ENCODE assay signal across 8 cellular contexts in genomic region chr15:98649996-98650870, GRCh38. TPM values are rescaled to one million over a fixed set of nuclear protein-coding genes. Genes with fewer than 3 reads are reported as not detected.
DNase-seq lines count a peak whose midpoint lies in the region; ATAC-seq and TF ChIP-seq lines count a peak whose summit lies in the region.

No MANE protein-coding gene starts in this region.

- H3K27ac ChIP-seq in IMR-90 (ENCODE audit: insufficient read depth, low read length), result peak overlapping the region; percentile 73
- peak overlapping the region; percentile 19 for H3K27ac ChIP-seq in endodermal cell (ENCODE audit: low read depth, low read length)
- peak overlapping the region; percentile 77 for H3K27ac ChIP-seq in stomach smooth muscle (ENCODE audit: low read length)

- no TSS peak for BruUV-seq in IMR-90 (replicated peaks; lab: Mats Ljungman, UMichigan)

- H3K4me2 ChIP-seq in IMR-90 (ENCODE audit: low read depth, low read length), result peak overlapping the region; percentile 64

- H3K9me3 ChIP-seq in IMR-90 (ENCODE audit: control insufficient read depth, insufficient read depth, low read length), result no peaks in the 10 kb centered on the region
- H3K9me3 ChIP-seq in endodermal cell (ENCODE audit: control insufficient read depth, low read length), result no peaks in the 10 kb centered on the region
- H3K9me3 ChIP-seq in stomach smooth muscle (ENCODE audit: control insufficient read depth in 2 of 2, low read length in 2 of 2), result no peaks in the 10 kb centered on the region

- H2AFZ ChIP-seq in IMR-90 (replicated peaks; ENCODE audit: low read length, poor library complexity), result peak overlapping the region; percentile 83

- H3K18ac ChIP-seq in IMR-90 (ENCODE audit: low read depth, low read length), result peak overlapping the region; percentile 11

- peak overlapping the region; percentile 79 for H3K27ac Mint-ChIP-seq in activated CD8-positive, alpha-beta memory T cell treated with anti-CD3 and anti-CD28 coated beads, Interleukin-2, amount 10 ng/mL, durations not matched to agents 7 days and 5 days
- peak overlapping the region; percentile 91 for H3K27ac Mint-ChIP-seq in endodermal cell

- peaks cover 4% of the 10 kb centered on the region; the same call in 1 of the 2 replicates for H3K9me1 ChIP-seq in IMR-90 (ENCODE audit: insufficient read depth, low read length)

- H3K14ac ChIP-seq in IMR-90 (replicated peaks; ENCODE audit: low read depth, low read length), result peak overlapping the region; percentile 11

- DNase-seq in ACHN, result peak; percentile 6
- DNase-seq in IMR-90, result peak; percentile 39
- DNase-seq in activated CD8-positive, alpha-beta memory T cell treated with anti-CD3 and anti-CD28 coated beads, Interleukin-2, amount 10 ng/mL, durations not matched to agents 7 days and 5 days, result peak; percentile 47
- peak; percentile 79 for DNase-seq in endodermal cell
- peak; percentile 29 for DNase-seq in mucosa of gallbladder (ENCODE audit: low spot score)

- CTCF ChIA-PET in IMR-90 (lab: Yijun Ruan, JAX), result no interaction called here
- CTCF ChIA-PET in activated CD8-positive, alpha-beta memory T cell treated with anti-CD3 and anti-CD28 coated beads, Interleukin-2, amount 10 ng/mL, durations not matched to agents 7 days and 5 days (lab: Charles Lee), result interaction anchor here (0.6 to 1.6 kb wide), 3 partner anchors 9 to 201 kb away, joined by 3 to 4 read pairs (median 3); no protein-coding TSS in a partner anchor

- H3K36me3 Mint-ChIP-seq in activated CD8-positive, alpha-beta memory T cell treated with anti-CD3 and anti-CD28 coated beads, Interleukin-2, amount 10 ng/mL, durations not matched to agents 7 days and 5 days, result peaks cover 2% of the 10 kb centered on the region
- no peaks in the 10 kb centered on the region for H3K36me3 Mint-ChIP-seq in endodermal cell (ENCODE audit: low read depth)

- peaks cover 28% of the 10 kb centered on the region for H3K4me1 Mint-ChIP-seq in activated CD8-positive, alpha-beta memory T cell treated with anti-CD3 and anti-CD28 coated beads, Interleukin-2, amount 10 ng/mL, durations not matched to agents 7 days and 5 days
- H3K4me1 Mint-ChIP-seq in endodermal cell, result peaks cover 29% of the 10 kb centered on the region

- peak overlapping the region; percentile 81; the same call in 1 of the 2 replicates for H3K56ac ChIP-seq in IMR-90 (ENCODE audit: extremely low read depth, insufficient read depth, low read length)

- H2BK5ac ChIP-seq in IMR-90 (ENCODE audit: low read depth, low read length, poor library complexity, severe bottlenecking), result peak overlapping the region; percentile 92

- peak overlapping the region; percentile 38 for H4K91ac ChIP-seq in IMR-90 (ENCODE audit: insufficient read depth, low read depth, low read length)

- H3K9ac ChIP-seq in IMR-90 (ENCODE audit: low read depth, low read length) (peak overlapping the region; percentile 85), endodermal cell (ENCODE audit: extremely low read depth, low read length, poor library complexity, severe bottlenecking) (peak overlapping the region; percentile 97), stomach smooth muscle (ENCODE audit: low read length in 2 of 2) (peak overlapping the region; percentile 76 to 89)

- H2AK5ac ChIP-seq in IMR-90 (ENCODE audit: low read depth, low read length), result peak overlapping the region; percentile 26

- H2BK20ac ChIP-seq in IMR-90 (ENCODE audit: low read depth, low read length), result no peak overlapping the region

- in situ Hi-C loops in ACHN (cut with HindIII; ENCODE audit: low pct_ligation_motif_present, low pct_unique_long_range_greater_than_20kb, low sequenced_read_pairs), result no loop called here
- in situ Hi-C loops in IMR-90 (cut with MboI; ENCODE audit: low sequenced_read_pairs), result loop anchor here (10.0 kb wide), 1 partner anchor 425 kb away; no protein-coding TSS in a partner anchor

- H2BK120ac ChIP-seq in IMR-90 (ENCODE audit: low read depth, low read length), result peak overlapping the region; percentile 73

- H3K27me3 ChIP-seq in IMR-90 (ENCODE audit: control insufficient read depth, insufficient read depth, low read length) (peaks cover 5% of the 10 kb centered on the region), endodermal cell (ENCODE audit: control insufficient read depth, insufficient read depth, low read length, poor library complexity, severe bottlenecking) (no peaks in the 10 kb centered on the region), stomach smooth muscle (ENCODE audit: control insufficient read depth in 1 of 2, insufficient read depth in 2 of 2, low read length in 2 of 2) (no peaks in the 10 kb centered on the region)

- dilution Hi-C loops in IMR-90 (cut with HindIII; ENCODE audit: low sequenced_read_pairs, unreplicated experiment), result no loop called here

- peaks cover 43% of the 10 kb centered on the region for H4K20me1 ChIP-seq in IMR-90 (ENCODE audit: insufficient read depth, low read length)

- POLR2A ChIA-PET in IMR-90 (lab: Charles Lee; ENCODE audit: unreplicated experiment), result no interaction called here

- H3K4ac ChIP-seq in IMR-90 (ENCODE audit: low read depth, low read length), result peak overlapping the region; percentile 19

- peak overlapping the region; percentile 90 for H3K23ac ChIP-seq in IMR-90 (ENCODE audit: low read depth, low read length)

- H3K9me3 Mint-ChIP-seq in activated CD8-positive, alpha-beta memory T cell treated with anti-CD3 and anti-CD28 coated beads, Interleukin-2, amount 10 ng/mL, durations not matched to agents 7 days and 5 days (ENCODE audit: low read depth), result no peaks in the 10 kb centered on the region
- H3K9me3 Mint-ChIP-seq in endodermal cell, result no peaks in the 10 kb centered on the region

- H4K8ac ChIP-seq in IMR-90 (ENCODE audit: low read depth in 2 of 2, low read length in 2 of 2), result peak overlapping the region; percentile 29 to 62; a peak in 3 of 4 replicates

- H3K36me3 ChIP-seq in IMR-90 (ENCODE audit: control insufficient read depth, insufficient read depth, low read length), result no peaks in the 10 kb centered on the region
- H3K36me3 ChIP-seq in endodermal cell (ENCODE audit: control insufficient read depth, insufficient read depth, low read length), result no peaks in the 10 kb centered on the region
- H3K36me3 ChIP-seq in stomach smooth muscle (ENCODE audit: control insufficient read depth in 2 of 2, insufficient read depth in 2 of 2, low read length in 2 of 2), result no peaks in the 10 kb centered on the region

- H3K4me3 Mint-ChIP-seq in activated CD8-positive, alpha-beta memory T cell treated with anti-CD3 and anti-CD28 coated beads, Interleukin-2, amount 10 ng/mL, durations not matched to agents 7 days and 5 days, result peak overlapping the region; percentile 72
- H3K4me3 Mint-ChIP-seq in endodermal cell, result peak overlapping the region; percentile 86

- no peak; the same call in 1 of the 2 replicates for TF ChIP-seq POLR2A in IMR-90 (IDR thresholded peaks at IDR 0.05; ENCODE audit: low read depth, low read length)

- H3K27me3 Mint-ChIP-seq in activated CD8-positive, alpha-beta memory T cell treated with anti-CD3 and anti-CD28 coated beads, Interleukin-2, amount 10 ng/mL, durations not matched to agents 7 days and 5 days, result peaks cover 57% of the 10 kb centered on the region
- peaks cover 1% of the 10 kb centered on the region for H3K27me3 Mint-ChIP-seq in endodermal cell (ENCODE audit: insufficient read depth)

- no peak for TF ChIP-seq CTCF in IMR-90 (conservative IDR thresholded peaks at IDR 0.05; ENCODE audit: low read depth, low read length)
- no peak for TF ChIP-seq CTCF in endodermal cell (conservative IDR thresholded peaks at IDR 0.05)

- H4K5ac ChIP-seq in IMR-90 (ENCODE audit: low read depth, low read length), result peak overlapping the region; percentile 28

- no peak for ATAC-seq in IMR-90 (ENCODE audit: low read depth)
- ATAC-seq in activated CD8-positive, alpha-beta memory T cell treated with anti-CD3 and anti-CD28 coated beads, Interleukin-2, amount 10 ng/mL, durations not matched to agents 7 days and 5 days, result no peak
- no peak for ATAC-seq in GM18502 (IDR thresholded peaks at IDR 0.05; ENCODE audit: poor library complexity, unreplicated experiment)
- no peak for ATAC-seq in GM18519 (IDR thresholded peaks at IDR 0.05; ENCODE audit: low FRiP score, unreplicated experiment)

- no peak overlapping the region for H2BK15ac ChIP-seq in IMR-90 (ENCODE audit: low read depth, low read length)

- intact Hi-C loops in IMR-90 (cut with micrococcal nuclease), result loop anchor here (1.0 to 5.0 kb wide), 4 partner anchors 77 to 427 kb away; no protein-coding TSS in a partner anchor

- peaks cover 6% of the 10 kb centered on the region for H3K4me1 ChIP-seq in IMR-90 (ENCODE audit: control insufficient read depth, insufficient read depth, low read length)
- H3K4me1 ChIP-seq in endodermal cell (ENCODE audit: control insufficient read depth, insufficient read depth, low read length), result peaks cover 10% of the 10 kb centered on the region
- H3K4me1 ChIP-seq in stomach smooth muscle (ENCODE audit: control insufficient read depth, insufficient read depth, low read length), result peaks cover 14% of the 10 kb centered on the region

- WGBS in IMR-90 (ENCODE audit: extremely low coverage in 2 of 2, insufficient read length in 1 of 2), 2 experiments, result 0% methylated on average over 18 of the region's 88 CpGs; no CpG with 5 or more reads in 1 of the 2 experiments
- 0% methylated on average over 31 to 88 of the region's 88 CpGs for WGBS in endodermal cell (ENCODE audit: insufficient coverage in 1 of 2, insufficient read length in 1 of 2), 2 experiments

- no peak for TF ChIP-seq RAD21 in IMR-90 (IDR thresholded peaks at IDR 0.05; ENCODE audit: low read length)

- H2AK9ac ChIP-seq in IMR-90 (replicated peaks; ENCODE audit: low read depth, low read length, poor library complexity), result peak overlapping the region; percentile 91

- peaks cover 0 to 17% of the 10 kb centered on the region in 2 experiments; a peak in 3 of 4 replicates for H3K79me1 ChIP-seq in IMR-90 (ENCODE audit: low read depth in 1 of 2, low read length in 2 of 2)

- H3K4me3 ChIP-seq in IMR-90 (ENCODE audit: insufficient read depth, low read depth, low read length), result peak overlapping the region; percentile 85
- H3K4me3 ChIP-seq in endodermal cell (ENCODE audit: low read length), result peak overlapping the region; percentile 96
- peak overlapping the region; percentile 89 to 96 for H3K4me3 ChIP-seq in stomach smooth muscle (ENCODE audit: low read length in 2 of 2)

TF ChIP-seq in IMR-90, 13 proteins besides CTCF, POLR2A, EP300 and RAD21 (continues in another document):
- TF ChIP-seq BHLHE40 (IDR thresholded peaks at IDR 0.05; ENCODE audit: low read depth, low read length), result peak; percentile 69; the same call in 1 of the 2 replicates
- TF ChIP-seq FOS (IDR thresholded peaks at IDR 0.05; ENCODE audit: low read depth, low read length), result no peak
- TF ChIP-seq MXI1 (IDR thresholded peaks at IDR 0.05; ENCODE audit: borderline replicate concordance, low read depth, low read length), result peak; percentile 78; the same call in 1 of the 2 replicates

RNA-seq across cellular contexts. Expression of gene IGF1R, which starts 1.9 kb away (rescaled TPM):
- total RNA-seq in IMR-90 (2012; rRNA removed), result 24.9 and 26.7 TPM in 2 replicates
- polyA plus RNA-seq in IMR-90 (2012; rRNA removed), result 24.0 and 27.1 TPM in 2 replicates
- 27.6 and 28.1 TPM in 2 replicates for polyA plus RNA-seq in IMR-90 (2012; cell fraction: cytosol; rRNA removed)
- polyA plus RNA-seq in IMR-90 (2012; cell fraction: nucleus; rRNA removed; ENCODE audit: low replicate concordance), result 41.3 and 50.6 TPM in 2 replicates
- total RNA-seq in activated CD8-positive, alpha-beta memory T cell treated with anti-CD3 and anti-CD28 coated beads, Interleukin-2, amount 10 ng/mL, durations not matched to agents 7 days and 5 days, result 1 to 10 TPM; 6.2 to 7.0 TPM
- total RNA-seq in endodermal cell, result 100 to 1,000 TPM; 115 to 119 TPM
- polyA plus RNA-seq in endodermal cell (2013, experiment 1 of 2), result 54.4 TPM
- polyA plus RNA-seq in endodermal cell (2013, experiment 2 of 2), result 50.2 TPM
- 46.9 TPM for total RNA-seq in mucosa of gallbladder

Comparison
In these comparisons a context has a peak if more than half of its experiments do, and no peak if none do; other contexts are left out.
1. DNase-seq: peak in every context shown above with its lines; median percentile 79 in endodermal cell; 47 in activated CD8-positive, alpha-beta memory T cell treated with anti-CD3 and anti-CD28 coated beads, Interleukin-2, amount 10 ng/mL, durations not matched to agents 7 days and 5 days; 39 in IMR-90; 29 in mucosa of gallbladder; 6 in ACHN.
2. H3K27ac ChIP-seq: peak in every context shown above with its lines; median percentile 77 in stomach smooth muscle; 73 in IMR-90; 19 in endodermal cell.